8 cellular contexts compared by ENCODE assay signal in genomic region chr10:33193057-33193866, GRCh38.
A peak's percentile ranks its signal among the peaks of the same experiment; 100 is the strongest.
DNase-seq lines count a peak whose midpoint lies in the region; ATAC-seq and TF ChIP-seq lines count a peak whose summit lies in the region.

No MANE protein-coding gene starts in this region.

- H3K4me3 ChIP-seq in choroid plexus epithelial cell (ENCODE audit: low read depth, low read length) = no peak overlapping the region

- peak; percentile 89 for TF ChIP-seq CTCF in choroid plexus epithelial cell (conservative IDR thresholded peaks at IDR 0.05; ENCODE audit: low read depth, low read length)

- ATAC-seq in HG02970 (IDR thresholded peaks at IDR 0.05; ENCODE audit: low FRiP score, unreplicated experiment) (peak; percentile 68), left lobe of liver (peak; percentile 82)

- DNase-seq in NCI-H2196 (lab: John Stamatoyannopoulos, UW; ENCODE audit: unreplicated experiment) (peak; percentile 39), NCI-H2196 treated with DMSO at 0.1 percent for 48 hours (lab: John Stamatoyannopoulos, UW; ENCODE audit: unreplicated experiment) (no peak), NCI-H2171 treated with DMSO at 0.1 percent for 48 hours (lab: John Stamatoyannopoulos, UW) (peak; percentile 50), choroid plexus epithelial cell (ENCODE audit: low read depth) (peak; percentile 96), left lobe of liver (ENCODE audit: low spot score) (peak; percentile 79)
- peak; percentile 62 to 64 for DNase-seq in activated CD4-positive, alpha-beta T cell treated with anti-CD3 and anti-CD28 coated beads for 24 hours (ENCODE audit: low read depth in 2 of 2)
- peak; percentile 73 for DNase-seq in stimulated activated CD4-positive, alpha-beta T cell treated with anti-CD3 and anti-CD28 coated beads, Interleukin-4, amount 100 ng/mL, for 1 hour
